In the genomic region with DNA sequence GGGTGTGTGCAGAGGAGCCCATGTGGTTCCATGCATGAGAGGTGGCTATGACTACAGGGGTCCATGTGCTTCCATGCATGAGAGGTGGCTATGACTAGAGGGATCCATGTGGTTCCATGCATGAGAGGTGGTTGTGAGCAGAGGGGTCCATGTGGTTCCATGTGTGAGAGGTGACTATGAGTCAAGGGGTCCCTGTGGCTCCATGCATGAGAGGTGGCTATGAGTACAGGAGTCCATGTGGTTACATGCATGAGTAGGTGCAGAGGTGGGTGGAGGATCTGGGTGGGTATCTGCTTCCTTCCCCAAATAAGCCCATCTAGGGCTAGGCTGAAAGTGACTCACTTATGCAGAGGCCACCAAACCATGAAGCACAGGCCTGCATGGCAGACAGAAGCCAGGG, we compare ENCODE assay signal across 11 cellular contexts.
DNase-seq lines count a peak whose midpoint lies in the region; ATAC-seq and TF ChIP-seq lines count a peak whose summit lies in the region.
"Had no signal": no experiment of that assay in that cellular context is flagged by ENCODE, and none has a peak within 500 bp of the region (broad histone marks: within the 10 kb centered on the region; RNA-seq: fewer than 3 reads in every experiment).

No MANE protein-coding gene starts in this region.

- H3K4me3 ChIP-seq in neuronal stem cell (ENCODE audit: low read length in 2 of 2) = no peak overlapping the region
- H3K4me3 ChIP-seq in hepatocyte = no peak overlapping the region

- H3K27me3 Mint-ChIP-seq in IgD-negative memory B cell = peaks cover 7% of the 10 kb centered on the region

- H3K9ac ChIP-seq in neuronal stem cell (ENCODE audit: low read depth, low read length, poor library complexity) = no peak overlapping the region

- no peak overlapping the region for H4K91ac ChIP-seq in neuronal stem cell (ENCODE audit: low read depth, low read length, poor library complexity)

- H2BK15ac ChIP-seq in neuronal stem cell (ENCODE audit: low read length) = no peak overlapping the region

- H3K36me3 ChIP-seq in neuronal stem cell (replicated peaks in 1 of 2; ENCODE audit: control insufficient read depth in 2 of 2, insufficient read depth in 2 of 2, low read length in 2 of 2) (no peaks in the 10 kb centered on the region), hepatocyte (replicated peaks; ENCODE audit: insufficient read depth, low read depth) (no peaks in the 10 kb centered on the region)

- no peaks in the 10 kb centered on the region for H3K79me2 ChIP-seq in hepatocyte

- TF ChIP-seq CTCF in GM13977 (IDR thresholded peaks at IDR 0.05; ENCODE audit: extremely low read depth, insufficient read depth, missing control alignments) (no peak), hepatocyte (IDR thresholded peaks at IDR 0.05; ENCODE audit: poor library complexity) (no peak), GM13976 (IDR thresholded peaks at IDR 0.05; ENCODE audit: borderline replicate concordance, control extremely low read depth, extremely low read depth, insufficient read depth, missing control alignments) (no peak)

- H3K4me1 ChIP-seq in neuronal stem cell (ENCODE audit: control insufficient read depth in 2 of 2, insufficient read depth in 1 of 2, low read depth in 1 of 2, low read length in 2 of 2) = peaks cover 0 to 24% of the 10 kb centered on the region in 2 donors
- H3K4me1 ChIP-seq in hepatocyte (ENCODE audit: insufficient read depth) = no peaks in the 10 kb centered on the region

- H3K4ac ChIP-seq in neuronal stem cell (ENCODE audit: low read length) = no peak overlapping the region

- H3K9me3 Mint-ChIP-seq in IgD-negative memory B cell = peaks cover 0 to 2% (median 0%) of the 10 kb centered on the region in 3 donors
- H3K9me3 Mint-ChIP-seq: activated T-helper 1 cell treated with anti-CD3 and anti-CD28 coated beads, Interleukin-12 subunit alpha, Interleukin-12 subunit beta, Interleukin-2, Interleukin-4 antibody, amounts not matched to agents 30 ng/mL and 10 ng/mL and 1 ng/mL, durations not matched to agents 14 hours and 24 hours and 36 hours had no signal

- no peak overlapping the region for H2AFZ ChIP-seq in neuronal stem cell (ENCODE audit: low read length)
- H2AFZ ChIP-seq in hepatocyte = no peak overlapping the region

- H3K4me2 ChIP-seq in neuronal stem cell (ENCODE audit: insufficient read depth, low read length, poor library complexity, severe bottlenecking) (no peak overlapping the region), hepatocyte (no peak overlapping the region)

- no peak overlapping the region for H2BK120ac ChIP-seq in neuronal stem cell (ENCODE audit: low read depth, low read length)

- DNase-seq in GM13977 (ENCODE audit: low spot score) (peak; percentile 51), neuronal stem cell (ENCODE audit: low spot score) (no peak), hepatocyte (ENCODE audit: low spot score) (no peak), GM13976 (ENCODE audit: low spot score) (no peak)
- DNase-seq: foreskin melanocyte, mesenchymal stem cell had no signal

- no peak overlapping the region for H2AK5ac ChIP-seq in neuronal stem cell (ENCODE audit: low read depth, low read length)

- H3K36me3 Mint-ChIP-seq in IgD-negative memory B cell = peaks cover 2% of the 10 kb centered on the region

- H3K4me3 Mint-ChIP-seq in IgD-negative memory B cell = peak overlapping the region; percentile 18 to 73 (median 52)
- H3K4me3 Mint-ChIP-seq: activated T-helper 1 cell treated with anti-CD3 and anti-CD28 coated beads, Interleukin-12 subunit alpha, Interleukin-12 subunit beta, Interleukin-2, Interleukin-4 antibody, amounts not matched to agents 30 ng/mL and 10 ng/mL and 1 ng/mL, durations not matched to agents 14 hours and 24 hours and 36 hours had no signal

- H3K9me2 ChIP-seq in hepatocyte (replicated peaks; ENCODE audit: insufficient read depth) = no peaks in the 10 kb centered on the region

- H3K14ac ChIP-seq in neuronal stem cell (ENCODE audit: low read length) = no peak overlapping the region

- peak overlapping the region; percentile 45 for H3K23ac ChIP-seq in neuronal stem cell (ENCODE audit: low read depth, low read length, poor library complexity)

- in situ Hi-C loops in GM13977 (cut with MboI; ENCODE audit: low pct_unique_long_range_greater_than_20kb, low sequenced_read_pairs, unreplicated experiment) (no loop called here), GM13976 (cut with MboI; ENCODE audit: low sequenced_read_pairs, unreplicated experiment) (no loop called here)

- peaks cover 27 to 39% (median 30%) of the 10 kb centered on the region in 3 donors for H3K4me1 Mint-ChIP-seq in IgD-negative memory B cell

- ATAC-seq in GM21515 (IDR thresholded peaks at IDR 0.05; ENCODE audit: unreplicated experiment) (peak; percentile 52), HG02970 (IDR thresholded peaks at IDR 0.05; ENCODE audit: low FRiP score, unreplicated experiment) (no peak), HG03039 (IDR thresholded peaks at IDR 0.05; ENCODE audit: unreplicated experiment) (no peak)

- H3K27ac Mint-ChIP-seq in IgD-negative memory B cell = peak overlapping the region; percentile 54 to 88 (median 58)
- H3K27ac Mint-ChIP-seq: activated T-helper 1 cell treated with anti-CD3 and anti-CD28 coated beads, Interleukin-12 subunit alpha, Interleukin-12 subunit beta, Interleukin-2, Interleukin-4 antibody, amounts not matched to agents 30 ng/mL and 10 ng/mL and 1 ng/mL, durations not matched to agents 14 hours and 24 hours and 36 hours had no signal

- H3K9me3 ChIP-seq in neuronal stem cell (replicated peaks in 1 of 2; ENCODE audit: control insufficient read depth in 2 of 2, insufficient read depth in 1 of 2, low read depth in 1 of 2, low read length in 2 of 2) (no peaks in the 10 kb centered on the region), hepatocyte (ENCODE audit: low read depth) (no peaks in the 10 kb centered on the region)

- no peaks in the 10 kb centered on the region for H3K27me3 ChIP-seq in neuronal stem cell (ENCODE audit: control insufficient read depth in 3 of 3, insufficient read depth in 3 of 3, low read depth in 1 of 3, low read length in 3 of 3)
- H3K27me3 ChIP-seq in hepatocyte = no peaks in the 10 kb centered on the region

- H3K27ac ChIP-seq in neuronal stem cell (replicated peaks; ENCODE audit: low read length) (no peak overlapping the region), hepatocyte (no peak overlapping the region)

- H3K79me1 ChIP-seq in neuronal stem cell (ENCODE audit: low read depth, low read length) = no peaks in the 10 kb centered on the region

- peak overlapping the region; percentile 1 for H2BK12ac ChIP-seq in neuronal stem cell (ENCODE audit: low read length)

- H4K8ac ChIP-seq in neuronal stem cell (ENCODE audit: low read depth, low read length) = no peak overlapping the region

- H2BK5ac ChIP-seq in neuronal stem cell (ENCODE audit: low read length) = no peak overlapping the region

- H3K18ac ChIP-seq in neuronal stem cell (ENCODE audit: low read length) = peak overlapping the region; percentile 35

- no peaks in the 10 kb centered on the region for H4K20me1 ChIP-seq in hepatocyte (ENCODE audit: insufficient read depth, poor library complexity, severe bottlenecking)
